7 cellular contexts compared by ENCODE assay signal in the genomic region with DNA sequence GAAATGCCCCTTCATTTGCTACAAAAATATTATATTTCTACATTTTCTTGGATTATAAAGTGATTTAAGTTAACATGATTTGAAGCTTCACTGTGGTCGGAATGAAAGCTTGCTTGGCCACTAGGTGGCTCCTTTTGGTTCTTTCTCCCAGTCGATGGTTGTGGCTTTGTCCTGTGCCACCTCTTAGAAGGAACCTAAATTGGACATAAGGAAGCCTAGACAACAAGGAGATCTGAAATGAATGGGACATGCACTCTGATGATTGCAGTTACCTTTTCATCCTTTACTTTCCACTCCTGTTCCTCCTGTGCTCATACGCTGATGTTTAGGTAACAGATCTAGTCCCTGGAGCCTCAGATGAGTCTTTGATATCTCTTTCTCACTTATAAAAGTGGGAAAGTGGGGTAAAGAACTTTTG. TPM values are rescaled to one million over a fixed set of nuclear protein-coding genes. Genes with fewer than 3 reads are reported as not detected.
DNase-seq lines count a peak whose midpoint lies in the region; ATAC-seq and TF ChIP-seq lines count a peak whose summit lies in the region.

No MANE protein-coding gene starts in this region.

- ATAC-seq in HG03469 (IDR thresholded peaks at IDR 0.05; ENCODE audit: unreplicated experiment) = peak; percentile 38
- no peak for ATAC-seq in HG03039 (IDR thresholded peaks at IDR 0.05; ENCODE audit: unreplicated experiment)

- peaks cover 9% of the 10 kb centered on the region for H3K36me3 Mint-ChIP-seq in activated T-helper 2 cell treated with anti-CD3 and anti-CD28 coated beads, Interferon-gamma antibody, Interleukin-2, Interleukin-4, amounts not matched to agents 10 μg/mL and 5 μg/mL and 100 μg/mL, durations not matched to agents 14 hours and 24 hours and 36 hours (ENCODE audit: low read depth)

- H3K27ac Mint-ChIP-seq in activated T-helper 2 cell treated with anti-CD3 and anti-CD28 coated beads, Interferon-gamma antibody, Interleukin-2, Interleukin-4, amounts not matched to agents 10 μg/mL and 5 μg/mL and 100 μg/mL, durations not matched to agents 14 hours and 24 hours and 36 hours = no peak overlapping the region

- no peak overlapping the region for H3K4me3 Mint-ChIP-seq in activated T-helper 2 cell treated with anti-CD3 and anti-CD28 coated beads, Interferon-gamma antibody, Interleukin-2, Interleukin-4, amounts not matched to agents 10 μg/mL and 5 μg/mL and 100 μg/mL, durations not matched to agents 14 hours and 24 hours and 36 hours (ENCODE audit: low read depth)

- peaks cover 9% of the 10 kb centered on the region for H3K9me3 Mint-ChIP-seq in activated T-helper 2 cell treated with anti-CD3 and anti-CD28 coated beads, Interferon-gamma antibody, Interleukin-2, Interleukin-4, amounts not matched to agents 10 μg/mL and 5 μg/mL and 100 μg/mL, durations not matched to agents 14 hours and 24 hours and 36 hours

- no peaks in the 10 kb centered on the region for H3K27me3 Mint-ChIP-seq in activated T-helper 2 cell treated with anti-CD3 and anti-CD28 coated beads, Interferon-gamma antibody, Interleukin-2, Interleukin-4, amounts not matched to agents 10 μg/mL and 5 μg/mL and 100 μg/mL, durations not matched to agents 14 hours and 24 hours and 36 hours (ENCODE audit: low read depth)

- no peak overlapping the region for H3K4me3 ChIP-seq in WI38 (ENCODE audit: low read depth, low read length)

- intact Hi-C loops in activated T-helper 2 cell treated with anti-CD3 and anti-CD28 coated beads, Interferon-gamma antibody, Interleukin-2, Interleukin-4, amounts not matched to agents 10 μg/mL and 5 μg/mL and 100 μg/mL, durations not matched to agents 14 hours and 24 hours and 36 hours (cut with micrococcal nuclease) = loop anchor here (10.0 kb wide), 1 partner anchor 1182 kb away; no protein-coding TSS in a partner anchor

- peaks cover 23% of the 10 kb centered on the region for H3K4me1 Mint-ChIP-seq in activated T-helper 2 cell treated with anti-CD3 and anti-CD28 coated beads, Interferon-gamma antibody, Interleukin-2, Interleukin-4, amounts not matched to agents 10 μg/mL and 5 μg/mL and 100 μg/mL, durations not matched to agents 14 hours and 24 hours and 36 hours (ENCODE audit: low read depth)

- peak; percentile 28 for DNase-seq in EL
- peak; percentile 51 for DNase-seq in iris pigment epithelial cell (ENCODE audit: low read depth)
- no peak for DNase-seq in activated T-helper 2 cell treated with anti-CD3 and anti-CD28 coated beads, Interferon-gamma antibody, Interleukin-2, Interleukin-4, amounts not matched to agents 10 μg/mL and 5 μg/mL and 100 μg/mL, durations not matched to agents 14 hours and 24 hours and 36 hours (ENCODE audit: low spot score)
- no peak for DNase-seq in NCI-H2107 (lab: John Stamatoyannopoulos, UW)

- TF ChIP-seq CTCF in WI38 (IDR thresholded peaks at IDR 0.05; ENCODE audit: low read depth, low read length) = peak; percentile 54

RNA-seq across cellular contexts. Expression of a gene that starts 39.2 kb away (rescaled TPM):
- 62.1 and 62.7 TPM in 2 replicates for total RNA-seq in activated T-helper 2 cell treated with anti-CD3 and anti-CD28 coated beads, Interferon-gamma antibody, Interleukin-2, Interleukin-4, amounts not matched to agents 10 μg/mL and 5 μg/mL and 100 μg/mL, durations not matched to agents 14 hours and 24 hours and 36 hours

RNA-seq across cellular contexts. Expression of a gene that starts 39.5 kb away (rescaled TPM):
- total RNA-seq in activated T-helper 2 cell treated with anti-CD3 and anti-CD28 coated beads, Interferon-gamma antibody, Interleukin-2, Interleukin-4, amounts not matched to agents 10 μg/mL and 5 μg/mL and 100 μg/mL, durations not matched to agents 14 hours and 24 hours and 36 hours = 7.7 and 9.6 TPM in 2 replicates

Comparison
In these comparisons a context has a peak if more than half of its experiments do, and no peak if none do; other contexts are left out.
1. DNase-seq: peak in EL (single experiment) and iris pigment epithelial cell (single experiment); none in activated T-helper 2 cell treated with anti-CD3 and anti-CD28 coated beads, Interferon-gamma antibody, Interleukin-2, Interleukin-4, amounts not matched to agents 10 μg/mL and 5 μg/mL and 100 μg/mL, durations not matched to agents 14 hours and 24 hours and 36 hours (single experiment) and NCI-H2107 (single experiment).